Comparison of ENCODE assay signal across 8 cellular contexts in genomic region chr16:20849587-20850390, GRCh38. TPM values are rescaled to one million over a fixed set of nuclear protein-coding genes. Genes with fewer than 3 reads are reported as not detected.
A peak's percentile ranks its signal among the peaks of the same experiment; 100 is the strongest.
DNase-seq lines count a peak whose midpoint lies in the region; ATAC-seq, FAIRE-seq and TF ChIP-seq lines count a peak whose summit lies in the region.

No MANE protein-coding gene starts in this region.

- CTCF ChIA-PET in AG04449 (lab: Yijun Ruan, JAX) = interaction anchor here (0.7 to 9.5 kb wide), 54 partner anchors 9 to 453 kb away, joined by 3 to 135 read pairs (median 6); partner anchors contain the start of genes DCUN1D3, DNAH3, ERI2 and LDAF1
- CTCF ChIA-PET in activated CD8-positive, alpha-beta T cell treated with anti-CD3 and anti-CD28 coated beads for 36 hours (lab: Charles Lee) = interaction anchor here (0.6 to 4.6 kb wide), 38 partner anchors 10 to 340 kb away, joined by 3 to 30 read pairs (median 4); partner anchors contain the start of genes DCUN1D3, ERI2 and REXO5

- H3K27ac ChIP-seq in effector memory CD4-positive, alpha-beta T cell (ENCODE audit: insufficient read depth, low read length, poor library complexity, severe bottlenecking) = no peak overlapping the region

- FAIRE-seq in GM18507 (lab: Jason Lieb, UNC) = peak; percentile 88

- H3K9me3 Mint-ChIP-seq in activated CD8-positive, alpha-beta T cell treated with anti-CD3 and anti-CD28 coated beads for 36 hours = no peaks in the 10 kb centered on the region
- H3K9me3 Mint-ChIP-seq in mesothelial cell of epicardium = no peaks in the 10 kb centered on the region

- no peak overlapping the region for H3K27ac Mint-ChIP-seq in activated CD8-positive, alpha-beta T cell treated with anti-CD3 and anti-CD28 coated beads for 36 hours
- H3K27ac Mint-ChIP-seq in mesothelial cell of epicardium = no peak overlapping the region

- no peak overlapping the region for H3K4me3 Mint-ChIP-seq in activated CD8-positive, alpha-beta T cell treated with anti-CD3 and anti-CD28 coated beads for 36 hours
- no peak overlapping the region for H3K4me3 Mint-ChIP-seq in mesothelial cell of epicardium

- H3K9me3 ChIP-seq in effector memory CD4-positive, alpha-beta T cell (ENCODE audit: control insufficient read depth, low read length) = no peaks in the 10 kb centered on the region

- TF ChIP-seq CTCF in AG04449 (IDR thresholded peaks at IDR 0.05; ENCODE audit: insufficient read depth, low read length, missing control alignments) (peak; percentile 93), mesothelial cell of epicardium (IDR thresholded peaks at IDR 0.05; ENCODE audit: unreplicated experiment) (peak; percentile 95)
- TF ChIP-seq CTCF in activated CD8-positive, alpha-beta T cell treated with anti-CD3 and anti-CD28 coated beads for 36 hours (IDR thresholded peaks at IDR 0.05) = peak; percentile 98

- H3K4me1 Mint-ChIP-seq in activated CD8-positive, alpha-beta T cell treated with anti-CD3 and anti-CD28 coated beads for 36 hours (ENCODE audit: low read depth) = peaks cover 18% of the 10 kb centered on the region
- peaks cover 29% of the 10 kb centered on the region for H3K4me1 Mint-ChIP-seq in mesothelial cell of epicardium

- ATAC-seq in activated CD8-positive, alpha-beta T cell treated with anti-CD3 and anti-CD28 coated beads for 36 hours = peak; percentile 47
- no peak for ATAC-seq in GM21526 (IDR thresholded peaks at IDR 0.05; ENCODE audit: low FRiP score, unreplicated experiment)

- peaks cover 5% of the 10 kb centered on the region for H3K36me3 Mint-ChIP-seq in activated CD8-positive, alpha-beta T cell treated with anti-CD3 and anti-CD28 coated beads for 36 hours (ENCODE audit: low read depth)
- H3K36me3 Mint-ChIP-seq in mesothelial cell of epicardium = peaks cover 8% of the 10 kb centered on the region

- no peaks in the 10 kb centered on the region for H3K27me3 ChIP-seq in effector memory CD4-positive, alpha-beta T cell (replicated peaks; ENCODE audit: control insufficient read depth, insufficient read depth, low read length, poor library complexity, severe bottlenecking)

- no peaks in the 10 kb centered on the region for H3K36me3 ChIP-seq in effector memory CD4-positive, alpha-beta T cell (ENCODE audit: control insufficient read depth, insufficient read depth, low read length)

- H3K4me3 ChIP-seq in AG04449 (ENCODE audit: low read depth, low read length) = no peak overlapping the region
- H3K4me3 ChIP-seq in effector memory CD4-positive, alpha-beta T cell (ENCODE audit: insufficient read depth, low read depth, low read length, poor library complexity, severe bottlenecking) = no peak overlapping the region

- DNase-seq in AG04449 (ENCODE audit: low read depth, low spot score) (no peak), GM18507 (ENCODE audit: extremely low spot score, insufficient read length, low read depth) (no peak), NCI-H69 (lab: John Stamatoyannopoulos, UW) (peak; percentile 59), mesothelial cell of epicardium (ENCODE audit: low spot score in 2 of 2, unreplicated experiment in 2 of 2) (peak; percentile 32 to 82)
- peak; percentile 75 for DNase-seq in activated CD8-positive, alpha-beta T cell treated with anti-CD3 and anti-CD28 coated beads for 36 hours
- peak; percentile 9 to 40 (median 15) for DNase-seq in effector memory CD4-positive, alpha-beta T cell
- DNase-seq in stimulated activated CD8-positive, alpha-beta memory T cell treated with anti-CD3 and anti-CD28 coated beads, Interleukin-2, amount 100 ng/mL, for 1 hour (ENCODE audit: low read depth in 2 of 2) = peak; percentile 22 to 39

- H3K4me1 ChIP-seq in effector memory CD4-positive, alpha-beta T cell (ENCODE audit: control insufficient read depth, insufficient read depth, low read length, poor library complexity, severe bottlenecking) = no peaks in the 10 kb centered on the region

- intact Hi-C loops in activated CD8-positive, alpha-beta T cell treated with anti-CD3 and anti-CD28 coated beads for 36 hours (cut with micrococcal nuclease) = loop anchor here (10.0 kb wide), 2 partner anchors 95 to 235 kb away; no protein-coding TSS in a partner anchor

- POLR2A ChIA-PET in AG04449 (lab: Yijun Ruan, JAX) = no interaction called here
- POLR2A ChIA-PET in activated CD8-positive, alpha-beta T cell treated with anti-CD3 and anti-CD28 coated beads for 36 hours (lab: Charles Lee) = interaction anchor here (1.1 to 1.6 kb wide), 2 partner anchors 50 to 94 kb away, joined by 3 to 4 read pairs; partner anchors contain the start of genes DCUN1D3 and LYRM1

- H3K27me3 Mint-ChIP-seq in activated CD8-positive, alpha-beta T cell treated with anti-CD3 and anti-CD28 coated beads for 36 hours = no peaks in the 10 kb centered on the region
- no peaks in the 10 kb centered on the region for H3K27me3 Mint-ChIP-seq in mesothelial cell of epicardium (ENCODE audit: low read depth)

RNA-seq across cellular contexts. Expression of gene REXO5, which starts 43.5 kb away (rescaled TPM):
- total RNA-seq in activated CD8-positive, alpha-beta T cell treated with anti-CD3 and anti-CD28 coated beads for 36 hours = 10 to 100 TPM; 16.4 to 20.4 TPM
- 4.0 to 5.1 TPM (median 5.0 TPM) in 3 replicates for total RNA-seq in mesothelial cell of epicardium

RNA-seq across cellular contexts. Expression of gene ERI2, which starts 43.5 kb away (rescaled TPM):
- total RNA-seq in activated CD8-positive, alpha-beta T cell treated with anti-CD3 and anti-CD28 coated beads for 36 hours = 10 to 100 TPM; 16.1 to 17.7 TPM
- 18.9 to 21.1 TPM (median 19.2 TPM) in 3 replicates for total RNA-seq in mesothelial cell of epicardium

RNA-seq across cellular contexts. Expression of gene DCUN1D3, which starts 50.4 kb away (rescaled TPM):
- total RNA-seq in activated CD8-positive, alpha-beta T cell treated with anti-CD3 and anti-CD28 coated beads for 36 hours = 1 to 10 TPM; 5.9 to 6.9 TPM
- 10.8 to 12.4 TPM (median 12.0 TPM) in 3 replicates for total RNA-seq in mesothelial cell of epicardium

RNA-seq across cellular contexts. Expression of gene LYRM1, which starts 50.8 kb away (rescaled TPM):
- 10 to 100 TPM; 31.3 to 32.5 TPM for total RNA-seq in activated CD8-positive, alpha-beta T cell treated with anti-CD3 and anti-CD28 coated beads for 36 hours
- 14.7 to 16.0 TPM (median 15.9 TPM) in 3 replicates for total RNA-seq in mesothelial cell of epicardium

Comparison
In these comparisons a context has a peak if more than half of its experiments do, and no peak if none do; other contexts are left out.
1. DNase-seq: peak in NCI-H69 (single experiment), activated CD8-positive, alpha-beta T cell treated with anti-CD3 and anti-CD28 coated beads for 36 hours (single experiment), effector memory CD4-positive, alpha-beta T cell (3 of 3), mesothelial cell of epicardium (2 of 2) and stimulated activated CD8-positive, alpha-beta memory T cell treated with anti-CD3 and anti-CD28 coated beads, Interleukin-2, amount 100 ng/mL, for 1 hour (2 of 2); none in AG04449 (single experiment) and GM18507 (single experiment).
2. Peak in every context shown above with its lines, with median percentiles within 50 percentile points of each other: CTCF ChIP-seq.